23 cellular contexts compared by ENCODE assay signal in the genomic region with DNA sequence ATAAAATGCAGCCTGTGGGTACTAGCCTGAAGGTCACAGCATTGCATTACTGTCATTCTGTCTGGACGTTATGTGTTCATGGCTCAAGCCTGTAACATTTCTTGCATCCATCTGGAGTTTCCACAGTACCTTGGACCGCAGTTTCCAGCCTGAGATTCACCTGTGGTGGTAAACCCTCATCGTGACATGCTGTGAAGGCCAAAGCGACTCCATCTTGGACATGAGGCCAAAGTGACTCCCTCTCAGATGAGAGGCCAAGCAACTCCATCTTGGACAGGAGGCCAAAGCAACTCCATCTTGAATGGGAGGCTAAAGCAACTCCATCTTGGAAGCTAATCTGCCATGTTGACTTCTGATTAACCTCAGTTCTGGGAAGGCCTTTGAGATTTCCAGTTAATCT.
"Had no signal": no experiment of that assay in that cellular context is flagged by ENCODE, and none has a peak within 500 bp of the region (broad histone marks: within the 10 kb centered on the region; RNA-seq: fewer than 3 reads in every experiment).

No MANE protein-coding gene starts in this region.

- H3K27me3 Mint-ChIP-seq: dendritic cell treated with granulocyte-macrophage colony-stimulating factor and Interleukin-4, amounts not matched to agents 40 ng/mL and 50 ng/mL, for 4 days had no signal

- H3K4me1 Mint-ChIP-seq: endodermal cell, immature natural killer cell, memory B cell had no signal

- H3K27ac ChIP-seq: epithelial cell of prostate, foreskin keratinocyte, gastroesophageal sphincter, heart left ventricle, hepatocyte, left lung, lower lobe of right lung had no signal

- H3K36me3 Mint-ChIP-seq: immature natural killer cell, memory B cell had no signal

- H3K27ac Mint-ChIP-seq: dendritic cell treated with granulocyte-macrophage colony-stimulating factor and Interleukin-4, amounts not matched to agents 40 ng/mL and 50 ng/mL, for 4 days; effector memory CD8-positive, alpha-beta T cell; endodermal cell; immature natural killer cell; memory B cell had no signal

- ATAC-seq: effector memory CD8-positive, alpha-beta T cell; esophagus mucosa; foreskin keratinocyte; gastroesophageal sphincter; heart left ventricle; left cardiac atrium; left lung; left ventricle myocardium superior; lower lobe of right lung had no signal

- H3K4me1 ChIP-seq: foreskin keratinocyte, gastroesophageal sphincter, heart left ventricle, left lung, lower lobe of right lung had no signal

- DNase-seq: cerebellar nuclear complex; cortex of kidney; effector CD8-positive, alpha-beta T cell; effector memory CD8-positive, alpha-beta T cell; endodermal cell; erythroblast; foreskin keratinocyte; heart left ventricle; hypothalamus; immature natural killer cell; left cardiac atrium; left lung; left ventricle myocardium superior; lower lobe of right lung; mammary epithelial cell; mesendoderm; midbrain had no signal

- H3K4me3 ChIP-seq: gastroesophageal sphincter, heart left ventricle, hepatocyte, left lung, lower lobe of right lung had no signal

- H3K36me3 ChIP-seq: gastroesophageal sphincter, heart left ventricle, left lung, lower lobe of right lung had no signal

- H3K4me3 Mint-ChIP-seq: dendritic cell treated with granulocyte-macrophage colony-stimulating factor and Interleukin-4, amounts not matched to agents 40 ng/mL and 50 ng/mL, for 4 days; effector memory CD8-positive, alpha-beta T cell; endodermal cell; immature natural killer cell; memory B cell had no signal

- H3K9me3 Mint-ChIP-seq: endodermal cell had no signal

- H3K27me3 ChIP-seq: foreskin keratinocyte, gastroesophageal sphincter, heart left ventricle, hepatocyte, left lung had no signal

- H3K9me3 ChIP-seq: gastroesophageal sphincter, left lung, lower lobe of right lung had no signal
